ENCODE assay signal across 8 cellular contexts in genomic region chr7:78770422-78771410, GRCh38.
DNase-seq lines count a peak whose midpoint lies in the region; ATAC-seq, FAIRE-seq and TF ChIP-seq lines count a peak whose summit lies in the region.

No MANE protein-coding gene starts in this region.

- H3K4me2 ChIP-seq in BLaER1 treated with 17β-estradiol and CSF1 and Interleukin-3, amounts not matched to agents 10 nM and 100 nM, result peak overlapping the region; percentile 42 to 72 (median 62); a peak in 20 of 22 replicates

- peaks cover 16 to 25% (median 20%) of the 10 kb centered on the region in 10 experiments for H3K4me1 ChIP-seq in BLaER1 treated with 17β-estradiol and CSF1 and Interleukin-3, amounts not matched to agents 10 nM and 100 nM
- peaks cover 0 to 13% (median 0%) of the 10 kb centered on the region in 4 donors for H3K4me1 ChIP-seq in right lobe of liver
- H3K4me1 ChIP-seq in colonic mucosa, result no peaks in the 10 kb centered on the region

- peak overlapping the region; percentile 34 for H3K27ac Mint-ChIP-seq in chondrocyte (ENCODE audit: unreplicated experiment)

- no peaks in the 10 kb centered on the region for H4K20me1 ChIP-seq in BLaER1 treated with 17β-estradiol and CSF1 and Interleukin-3, amounts not matched to agents 10 nM and 100 nM

- no peak overlapping the region for H3K9ac ChIP-seq in BLaER1 treated with 17β-estradiol and CSF1 and Interleukin-3, amounts not matched to agents 10 nM and 100 nM
- no peak overlapping the region for H3K9ac ChIP-seq in colonic mucosa (ENCODE audit: low read depth in 2 of 2, low read length in 2 of 2)

- peak; percentile 29 for ATAC-seq in HG03575 (IDR thresholded peaks at IDR 0.05; ENCODE audit: extremely low read depth, insufficient number of reproducible peaks, low FRiP score, unreplicated experiment)
- peak; percentile 36 to 77 (median 70) for ATAC-seq in right lobe of liver
- no peak for ATAC-seq in HG03095 (IDR thresholded peaks at IDR 0.05; ENCODE audit: unreplicated experiment)
- ATAC-seq in HG02840 (IDR thresholded peaks at IDR 0.05; ENCODE audit: low FRiP score, unreplicated experiment), result no peak

- no peak for DNase-seq in chondrocyte (ENCODE audit: low spot score)
- no peak for DNase-seq in right lobe of liver
- DNase-seq in RCC 7860 (ENCODE audit: low spot score), result no peak
- no peak for DNase-seq in colonic mucosa

- no peak for FAIRE-seq in RCC 7860 (lab: Jason Lieb, UNC)

- intact Hi-C loops in right lobe of liver (cut with DNase I) (no loop called here), colonic mucosa (cut with DNase I) (no loop called here)

- no peaks in the 10 kb centered on the region for H3K9me3 Mint-ChIP-seq in chondrocyte (ENCODE audit: low read depth)

- H3K9me3 ChIP-seq in BLaER1 treated with 17β-estradiol and CSF1 and Interleukin-3, amounts not matched to agents 10 nM and 100 nM (replicated peaks in 1 of 11), result no peaks in the 10 kb centered on the region
- no peaks in the 10 kb centered on the region for H3K9me3 ChIP-seq in right lobe of liver
- no peaks in the 10 kb centered on the region for H3K9me3 ChIP-seq in colonic mucosa

- no peak for TF ChIP-seq CTCF in chondrocyte (IDR thresholded peaks at IDR 0.05)
- no peak for TF ChIP-seq CTCF in right lobe of liver (IDR thresholded peaks at IDR 0.05)
- TF ChIP-seq CTCF in colonic mucosa (IDR thresholded peaks at IDR 0.05), result no peak

- TF ChIP-seq POLR2A in right lobe of liver (IDR thresholded peaks at IDR 0.05), result no peak

- peaks cover 19% of the 10 kb centered on the region for H3K27me3 Mint-ChIP-seq in chondrocyte (ENCODE audit: low read depth)

- H3K36me3 ChIP-seq in BLaER1 treated with 17β-estradiol and CSF1 and Interleukin-3, amounts not matched to agents 10 nM and 100 nM, result no peaks in the 10 kb centered on the region
- H3K36me3 ChIP-seq in right lobe of liver (no peaks in the 10 kb centered on the region), colonic mucosa (no peaks in the 10 kb centered on the region)

- no peaks in the 10 kb centered on the region for H3K36me3 Mint-ChIP-seq in chondrocyte (ENCODE audit: low read depth)

- WGBS in right lobe of liver (ENCODE audit: insufficient coverage, low coverage, low lambda C conversion rate, missing lambda C conversion rate), result 2% methylated on average over 13 of the region's 16 CpGs

- peaks cover 10% of the 10 kb centered on the region for H3K4me1 Mint-ChIP-seq in chondrocyte (ENCODE audit: low read depth)

- peak overlapping the region; percentile 64 for H3K4me3 Mint-ChIP-seq in chondrocyte (ENCODE audit: unreplicated experiment)

- H3K27ac ChIP-seq in BLaER1 treated with 17β-estradiol and CSF1 and Interleukin-3, amounts not matched to agents 10 nM and 100 nM, result peak overlapping the region in 2 of 11 experiments; percentile 0 to 36; a peak in 2 of 22 replicates
- no peak overlapping the region for H3K27ac ChIP-seq in right lobe of liver
- H3K27ac ChIP-seq in colonic mucosa, result no peak overlapping the region

- H3K4me3 ChIP-seq in BLaER1 treated with 17β-estradiol and CSF1 and Interleukin-3, amounts not matched to agents 10 nM and 100 nM, result no peak overlapping the region
- H3K4me3 ChIP-seq in right lobe of liver, result peak overlapping the region in 1 of 3 donors; percentile 37
- H3K4me3 ChIP-seq in colonic mucosa, result no peak overlapping the region

- H3K27me3 ChIP-seq in BLaER1 treated with 17β-estradiol and CSF1 and Interleukin-3, amounts not matched to agents 10 nM and 100 nM, result peaks cover 0 to 14% (median 0%) of the 10 kb centered on the region in 11 experiments; a peak in 5 of 22 replicates
- H3K27me3 ChIP-seq in right lobe of liver, result no peaks in the 10 kb centered on the region
- H3K27me3 ChIP-seq in colonic mucosa, result no peaks in the 10 kb centered on the region

Comparison
In these comparisons a context has a peak if more than half of its experiments do, and no peak if none do; other contexts are left out.
1. ATAC-seq: peak in HG03575 (single experiment) and right lobe of liver (4 of 4); none in HG03095 (single experiment) and HG02840 (single experiment).